Comparison of ENCODE assay signal across 8 cellular contexts in the genomic region with DNA sequence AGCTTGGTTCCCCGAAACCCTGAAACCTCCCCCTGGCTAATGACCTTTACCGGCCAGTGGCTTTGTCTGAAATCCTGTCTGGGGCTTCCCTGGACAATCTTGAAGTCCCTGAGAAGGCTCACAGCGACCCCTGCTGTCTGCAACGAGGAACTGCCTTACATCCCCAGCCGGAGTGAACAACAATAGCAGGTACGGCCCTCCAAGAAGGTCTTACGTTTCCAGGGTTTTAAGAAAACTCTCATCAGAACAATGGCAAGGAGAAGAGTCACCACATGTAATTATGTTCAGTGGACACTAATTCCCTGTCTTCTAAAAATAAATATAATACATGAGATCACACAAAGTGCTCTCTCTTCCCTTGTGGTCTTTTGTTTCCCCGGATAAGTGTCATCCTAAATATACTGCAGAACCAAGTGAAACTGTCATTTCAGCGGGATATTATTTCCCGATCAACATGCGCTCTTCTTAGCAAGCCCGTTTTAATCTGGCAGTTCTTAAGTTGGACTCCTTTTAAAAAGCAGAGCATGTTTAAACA. TPM values are rescaled to one million over a fixed set of nuclear protein-coding genes. Genes with fewer than 3 reads are reported as not detected.
DNase-seq lines count a peak whose midpoint lies in the region; ATAC-seq and TF ChIP-seq lines count a peak whose summit lies in the region.

No MANE protein-coding gene starts in this region.

- H3K4me3 Mint-ChIP-seq in CD4-positive, alpha-beta memory T cell, result no peak overlapping the region

- H3K27me3 ChIP-seq in CD4-positive, alpha-beta memory T cell (ENCODE audit: insufficient read depth, low read length), result no peaks in the 10 kb centered on the region
- H3K27me3 ChIP-seq in mesenchymal stem cell (ENCODE audit: control insufficient read depth in 1 of 2, insufficient read depth in 1 of 2, low read length in 2 of 2), result no peaks in the 10 kb centered on the region

- H3K18ac ChIP-seq in mesenchymal stem cell (ENCODE audit: low read depth in 1 of 2, low read length in 2 of 2), result no peak overlapping the region

- H4K8ac ChIP-seq in mesenchymal stem cell (ENCODE audit: low read length), result no peak overlapping the region

- H3K9me3 Mint-ChIP-seq in CD4-positive, alpha-beta memory T cell, result no peaks in the 10 kb centered on the region

- TF ChIP-seq CTCF in HFF-Myc (IDR thresholded peaks at IDR 0.05; ENCODE audit: low read depth, low read length, missing control alignments), result peak; percentile 99

- H3K36me3 Mint-ChIP-seq in CD4-positive, alpha-beta memory T cell, result peaks cover 61 to 71% of the 10 kb centered on the region in 2 donors

- no peak overlapping the region for H3K9ac ChIP-seq in mesenchymal stem cell (ENCODE audit: low read length)

- intact Hi-C loops in CD4-positive, alpha-beta memory T cell (cut with micrococcal nuclease), result no loop called here

- H3K36me3 ChIP-seq in CD4-positive, alpha-beta memory T cell (ENCODE audit: insufficient read depth, low read length), result peaks cover 5% of the 10 kb centered on the region
- peaks cover 62 to 67% of the 10 kb centered on the region in 2 experiments for H3K36me3 ChIP-seq in mesenchymal stem cell (ENCODE audit: control insufficient read depth in 1 of 2, insufficient read depth in 2 of 2, low read depth in 1 of 2, low read length in 2 of 2)

- no peak overlapping the region for H3K4me3 ChIP-seq in CD4-positive, alpha-beta memory T cell (ENCODE audit: low read length in 2 of 2)
- no peak overlapping the region for H3K4me3 ChIP-seq in HFF-Myc (replicated peaks; ENCODE audit: low read depth, low read length)
- H3K4me3 ChIP-seq in mesenchymal stem cell (ENCODE audit: insufficient read depth in 1 of 2, low read depth in 1 of 2, low read length in 2 of 2), result no peak overlapping the region

- H3K4me2 ChIP-seq in mesenchymal stem cell (ENCODE audit: low read length, poor library complexity, severe bottlenecking), result no peak overlapping the region

- no peak overlapping the region for H3K14ac ChIP-seq in mesenchymal stem cell (ENCODE audit: low read length in 2 of 2)

- H2BK120ac ChIP-seq in mesenchymal stem cell (ENCODE audit: low read depth, low read length), result no peak overlapping the region

- POLR2A ChIA-PET in CD4-positive, alpha-beta memory T cell (lab: Charles Lee; ENCODE audit: partially characterized antibody), result no interaction called here

- H3K23ac ChIP-seq in mesenchymal stem cell (ENCODE audit: low read length in 2 of 2), result no peak overlapping the region

- H2BK15ac ChIP-seq in mesenchymal stem cell (ENCODE audit: low read depth, poor library complexity, severe bottlenecking), result no peak overlapping the region

- CTCF ChIA-PET in CD4-positive, alpha-beta memory T cell (lab: Charles Lee; ENCODE audit: partially characterized antibody), result interaction anchor here (1.3 kb wide), 1 partner anchor 454 kb away, joined by 3 read pairs; no protein-coding TSS in a partner anchor

- no peak overlapping the region for H3K27ac Mint-ChIP-seq in CD4-positive, alpha-beta memory T cell

- no peak overlapping the region for H2BK12ac ChIP-seq in mesenchymal stem cell (ENCODE audit: low read length in 2 of 2)

- H3K27ac ChIP-seq in CD4-positive, alpha-beta memory T cell (ENCODE audit: low read depth, low read length), result no peak overlapping the region
- no peak overlapping the region for H3K27ac ChIP-seq in mesenchymal stem cell (ENCODE audit: low read length, poor library complexity, severe bottlenecking)

- H4K91ac ChIP-seq in mesenchymal stem cell (ENCODE audit: low read length), result no peak overlapping the region

- 53% methylated on average over 11 of the region's 12 CpGs for WGBS in mesenchymal stem cell

- H2BK5ac ChIP-seq in mesenchymal stem cell (ENCODE audit: low read depth, low read length, poor library complexity, severe bottlenecking), result no peak overlapping the region

- no peak overlapping the region for H2AK5ac ChIP-seq in mesenchymal stem cell (ENCODE audit: low read length, severe bottlenecking)

- H3K4ac ChIP-seq in mesenchymal stem cell (ENCODE audit: low read depth in 1 of 2, low read length in 2 of 2), result no peak overlapping the region

- no peaks in the 10 kb centered on the region for H3K9me3 ChIP-seq in CD4-positive, alpha-beta memory T cell (ENCODE audit: control insufficient read depth in 1 of 2, low read length in 2 of 2)
- H3K9me3 ChIP-seq in mesenchymal stem cell (ENCODE audit: control insufficient read depth, low read length), result no peaks in the 10 kb centered on the region

- H3K27me3 Mint-ChIP-seq in CD4-positive, alpha-beta memory T cell, result no peaks in the 10 kb centered on the region

- H3K4me1 ChIP-seq in CD4-positive, alpha-beta memory T cell (ENCODE audit: insufficient read depth, low read length), result no peaks in the 10 kb centered on the region
- no peaks in the 10 kb centered on the region for H3K4me1 ChIP-seq in mesenchymal stem cell (ENCODE audit: control insufficient read depth, insufficient read depth, low read depth, low read length)

- no peak for ATAC-seq in HG02870 (IDR thresholded peaks at IDR 0.05; ENCODE audit: unreplicated experiment)

- peaks cover 6% of the 10 kb centered on the region for H3K79me1 ChIP-seq in mesenchymal stem cell (replicated peaks; ENCODE audit: low read length, poor library complexity, severe bottlenecking)

- no peak overlapping the region for H2AFZ ChIP-seq in mesenchymal stem cell (ENCODE audit: low read depth, low read length)

- peak in 4 of 5 donors; percentile 15 to 22 (median 18) for DNase-seq in CD4-positive, alpha-beta memory T cell
- DNase-seq in HFF-Myc (ENCODE audit: extremely low read depth, low read depth) (peak; percentile 31), NCI-H446 treated with DMSO at 0.1 percent for 48 hours (lab: John Stamatoyannopoulos, UW) (peak; percentile 10), mesenchymal stem cell (peak; percentile 73)
- DNase-seq in activated CD4-positive, alpha-beta T cell treated with anti-CD3 and anti-CD28 coated beads, Interleukin-2, amount 50 U/mL, for 24 hours (ENCODE audit: low read depth in 1 of 2, low spot score in 1 of 2), result peak; percentile 17 to 33
- peak; percentile 11 for DNase-seq in effector CD8-positive, alpha-beta T cell (lab: John Stamatoyannopoulos, UW)
- peak; percentile 30 to 38 for DNase-seq in stimulated activated CD8-positive, alpha-beta memory T cell treated with anti-CD3 and anti-CD28 coated beads, Interleukin-2, amount 100 ng/mL, for 48 hours (ENCODE audit: low read depth in 2 of 2)

- H3K4me1 Mint-ChIP-seq in CD4-positive, alpha-beta memory T cell, result no peaks in the 10 kb centered on the region

RNA-seq across cellular contexts. Expression of a gene that starts 53.3 kb away (rescaled TPM):
- total RNA-seq in CD4-positive, alpha-beta memory T cell, result 10 to 100 TPM; 71.0 to 78.4 TPM
- 10 to 100 TPM in 1 of 2 donors, 1 to 10 TPM in 1; 2.9 to 13.9 TPM for polyA plus RNA-seq in CD4-positive, alpha-beta memory T cell
- polyA plus RNA-seq in mesenchymal stem cell (2013, experiment 1 of 2), result 18.0 TPM
- polyA plus RNA-seq in mesenchymal stem cell (2013, experiment 2 of 2), result 17.6 TPM

Comparison
In these comparisons a context has a peak if more than half of its experiments do, and no peak if none do; other contexts are left out.
1. DNase-seq: peak in every context shown above with its lines; median percentile 73 in mesenchymal stem cell; 34 in stimulated activated CD8-positive, alpha-beta memory T cell treated with anti-CD3 and anti-CD28 coated beads, Interleukin-2, amount 100 ng/mL, for 48 hours; 31 in HFF-Myc; 25 in activated CD4-positive, alpha-beta T cell treated with anti-CD3 and anti-CD28 coated beads, Interleukin-2, amount 50 U/mL, for 24 hours; 18 in CD4-positive, alpha-beta memory T cell; 11 in effector CD8-positive, alpha-beta T cell; 10 in NCI-H446 treated with DMSO at 0.1 percent for 48 hours.